ENCODE assay signal across 18 cellular contexts in the genomic region with DNA sequence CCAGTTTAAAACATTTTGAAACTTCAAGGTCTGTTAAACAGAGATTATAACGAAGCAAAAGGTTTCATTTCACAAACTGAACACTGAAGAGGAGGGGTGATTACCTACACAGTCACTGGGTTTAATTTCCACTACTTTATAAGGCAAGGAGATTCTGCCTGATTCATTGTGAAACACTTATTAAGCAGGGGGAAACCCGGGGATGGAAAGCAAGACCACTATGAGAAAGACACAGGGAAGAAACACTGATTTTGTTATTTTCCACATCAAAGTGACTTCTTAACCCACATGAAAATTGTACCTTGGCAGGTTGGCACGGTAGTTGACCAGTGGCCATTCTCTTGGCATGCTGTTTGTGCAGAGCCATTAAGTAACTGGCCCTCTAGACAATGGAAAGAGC. TPM values are rescaled to one million over a fixed set of nuclear protein-coding genes. Genes with fewer than 3 reads are reported as not detected.
A peak's percentile ranks its signal among the peaks of the same experiment; 100 is the strongest.
DNase-seq lines count a peak whose midpoint lies in the region; ATAC-seq, FAIRE-seq and TF ChIP-seq lines count a peak whose summit lies in the region.
"Had no signal": no experiment of that assay in that cellular context is flagged by ENCODE, and none has a peak within 500 bp of the region (broad histone marks: within the 10 kb centered on the region; RNA-seq: fewer than 3 reads in every experiment).

No MANE protein-coding gene starts in this region.

- POLR2A ChIA-PET in activated CD4-positive, alpha-beta memory T cell treated with anti-CD3 and anti-CD28 coated beads for 36 hours (lab: Charles Lee) = interaction anchor here (0.8 to 1.9 kb wide), 2 partner anchors 9 to 98 kb away, joined by 3 to 9 read pairs; a partner anchor contains a TSS
- POLR2A ChIA-PET in activated CD4-positive, alpha-beta memory T cell treated with anti-CD3 and anti-CD28 coated beads, Interleukin-2, amount 10 ng/mL, durations not matched to agents 7 days and 5 days (lab: Charles Lee) = interaction anchor here (2.3 kb wide), 1 partner anchor 8 kb away, joined by 12 read pairs; a partner anchor contains a TSS

- no peaks in the 10 kb centered on the region for H3K9me3 Mint-ChIP-seq in activated CD4-positive, alpha-beta memory T cell treated with anti-CD3 and anti-CD28 coated beads for 36 hours
- H3K9me3 Mint-ChIP-seq in activated CD4-positive, alpha-beta memory T cell treated with anti-CD3 and anti-CD28 coated beads, Interleukin-2, amount 10 ng/mL, durations not matched to agents 7 days and 5 days = no peaks in the 10 kb centered on the region
- H3K9me3 Mint-ChIP-seq: endodermal cell, HFFc6 had no signal

- no peaks in the 10 kb centered on the region for H3K36me3 Mint-ChIP-seq in activated CD4-positive, alpha-beta memory T cell treated with anti-CD3 and anti-CD28 coated beads for 36 hours
- no peaks in the 10 kb centered on the region for H3K36me3 Mint-ChIP-seq in activated CD4-positive, alpha-beta memory T cell treated with anti-CD3 and anti-CD28 coated beads, Interleukin-2, amount 10 ng/mL, durations not matched to agents 7 days and 5 days (ENCODE audit: low read depth)
- H3K36me3 Mint-ChIP-seq: brain had no signal

- no peak for TF ChIP-seq CTCF in OCI-LY3 (IDR thresholded peaks at IDR 0.05; ENCODE audit: low read depth, low read length)
- TF ChIP-seq CTCF in osteoblast (IDR thresholded peaks at IDR 0.05; ENCODE audit: extremely low read depth, low read depth, low read length) = no peak
- no peak for TF ChIP-seq CTCF in kidney (IDR thresholded peaks at IDR 0.05; ENCODE audit: borderline replicate concordance, extremely low read depth, insufficient read depth)

- H3K4me3 ChIP-seq in OCI-LY3 (ENCODE audit: low read length) (peak overlapping the region; percentile 59), osteoblast (ENCODE audit: insufficient read depth, low read length) (no peak overlapping the region), kidney (ENCODE audit: low read length in 2 of 2) (no peak overlapping the region)
- H3K4me3 ChIP-seq: lung, ovary, suprapubic skin had no signal

- H4K20me1 ChIP-seq in OCI-LY3 (ENCODE audit: insufficient read depth, low read length) (no peaks in the 10 kb centered on the region), osteoblast (ENCODE audit: insufficient read depth, low read length) (no peaks in the 10 kb centered on the region)

- H3K27ac ChIP-seq in OCI-LY3 (ENCODE audit: low read length) (peak overlapping the region; percentile 92), osteoblast (ENCODE audit: low read depth, low read length) (no peak overlapping the region), kidney (ENCODE audit: low read depth in 2 of 2, low read length in 2 of 2) (no peak overlapping the region)
- H3K27ac ChIP-seq: ovary, suprapubic skin had no signal

- CTCF ChIA-PET in activated CD4-positive, alpha-beta memory T cell treated with anti-CD3 and anti-CD28 coated beads for 36 hours (lab: Charles Lee) = interaction anchor here (1.4 to 3.3 kb wide), 4 partner anchors 8 to 118 kb away, joined by 3 to 17 read pairs (median 10); a partner anchor contains a TSS
- CTCF ChIA-PET in activated CD4-positive, alpha-beta memory T cell treated with anti-CD3 and anti-CD28 coated beads, Interleukin-2, amount 10 ng/mL, durations not matched to agents 7 days and 5 days (lab: Charles Lee) = interaction anchor here (1.1 to 2.2 kb wide), 2 partner anchors 8 to 10 kb away, joined by 3 to 7 read pairs; a partner anchor contains a TSS

- H3K27ac Mint-ChIP-seq in activated CD4-positive, alpha-beta memory T cell treated with anti-CD3 and anti-CD28 coated beads for 36 hours = peak overlapping the region; percentile 79
- H3K27ac Mint-ChIP-seq in activated CD4-positive, alpha-beta memory T cell treated with anti-CD3 and anti-CD28 coated beads, Interleukin-2, amount 10 ng/mL, durations not matched to agents 7 days and 5 days = no peak overlapping the region
- H3K27ac Mint-ChIP-seq: brain, endodermal cell, HFFc6 had no signal

- H2AFZ ChIP-seq in OCI-LY3 (ENCODE audit: low read depth, low read length) (no peak overlapping the region), osteoblast (ENCODE audit: low read length) (no peak overlapping the region)

- H3K4me2 ChIP-seq in OCI-LY3 (ENCODE audit: low read length) (peak overlapping the region; percentile 83), osteoblast (ENCODE audit: insufficient read depth, low read length) (no peak overlapping the region)

- H3K9me3 ChIP-seq in OCI-LY3 (ENCODE audit: insufficient read depth, low read length) (no peaks in the 10 kb centered on the region), osteoblast (ENCODE audit: low read depth, low read length) (no peaks in the 10 kb centered on the region), kidney (ENCODE audit: control insufficient read depth in 1 of 2, low read length in 2 of 2) (no peaks in the 10 kb centered on the region)
- H3K9me3 ChIP-seq: ovary, suprapubic skin had no signal

- H3K79me2 ChIP-seq in OCI-LY3 (ENCODE audit: low read length) = 0 out of 2 replicates have a peak, but pooled peaks cover 3% of the 10 kb centered on the region
- H3K79me2 ChIP-seq in osteoblast (ENCODE audit: insufficient read depth, low read length) = no peaks in the 10 kb centered on the region

- peak; percentile 48 for DNase-seq in activated CD4-positive, alpha-beta memory T cell treated with anti-CD3 and anti-CD28 coated beads for 36 hours
- DNase-seq in activated CD4-positive, alpha-beta memory T cell treated with anti-CD3 and anti-CD28 coated beads, Interleukin-2, amount 10 ng/mL, durations not matched to agents 7 days and 5 days = no peak
- peak; percentile 3 for DNase-seq in stimulated activated CD4-positive, alpha-beta T cell treated with anti-CD3 and anti-CD28 coated beads, Interleukin-4, amount 100 ng/mL, for 1 hour
- DNase-seq in osteoblast (ENCODE audit: insufficient read length, low spot score, missing footprints) (no peak), kidney (no peak), DMS114 treated with DMSO at 0.1 percent for 48 hours (lab: John Stamatoyannopoulos, UW; ENCODE audit: unreplicated experiment) (no peak)
- DNase-seq: ACHN, endodermal cell, HFFc6, NCI-H1417 treated with DMSO at 0.1 percent for 48 hours, NCI-H82, ovary had no signal

- peak; percentile 73 for ATAC-seq in GM21526 (IDR thresholded peaks at IDR 0.05; ENCODE audit: low FRiP score, unreplicated experiment)

- peaks cover 3% of the 10 kb centered on the region for H3K27me3 Mint-ChIP-seq in activated CD4-positive, alpha-beta memory T cell treated with anti-CD3 and anti-CD28 coated beads for 36 hours
- peaks cover 11% of the 10 kb centered on the region for H3K27me3 Mint-ChIP-seq in activated CD4-positive, alpha-beta memory T cell treated with anti-CD3 and anti-CD28 coated beads, Interleukin-2, amount 10 ng/mL, durations not matched to agents 7 days and 5 days

- no peak for FAIRE-seq in kidney (lab: Jason Lieb, UNC)

- intact Hi-C loops in activated CD4-positive, alpha-beta memory T cell treated with anti-CD3 and anti-CD28 coated beads for 36 hours (cut with micrococcal nuclease) = loop anchor here (1.0 kb wide), 2 partner anchors 9 to 10 kb away; no protein-coding TSS in a partner anchor
- intact Hi-C loops in kidney (cut with DNase I) = no loop called here

- H3K4me1 Mint-ChIP-seq in activated CD4-positive, alpha-beta memory T cell treated with anti-CD3 and anti-CD28 coated beads for 36 hours (ENCODE audit: low read depth) = peaks cover 54% of the 10 kb centered on the region
- peaks cover 34% of the 10 kb centered on the region for H3K4me1 Mint-ChIP-seq in activated CD4-positive, alpha-beta memory T cell treated with anti-CD3 and anti-CD28 coated beads, Interleukin-2, amount 10 ng/mL, durations not matched to agents 7 days and 5 days
- H3K4me1 Mint-ChIP-seq: brain, endodermal cell had no signal

- no peaks in the 10 kb centered on the region for H3K27me3 ChIP-seq in OCI-LY3 (ENCODE audit: low read depth, low read length)
- peaks cover 3% of the 10 kb centered on the region for H3K27me3 ChIP-seq in osteoblast (ENCODE audit: insufficient read depth, low read length)
- H3K27me3 ChIP-seq: ovary had no signal

- H3K4me3 Mint-ChIP-seq in activated CD4-positive, alpha-beta memory T cell treated with anti-CD3 and anti-CD28 coated beads for 36 hours = peak overlapping the region; percentile 52
- no peak overlapping the region for H3K4me3 Mint-ChIP-seq in activated CD4-positive, alpha-beta memory T cell treated with anti-CD3 and anti-CD28 coated beads, Interleukin-2, amount 10 ng/mL, durations not matched to agents 7 days and 5 days
- H3K4me3 Mint-ChIP-seq: brain, endodermal cell, HFFc6 had no signal

- H3K36me3 ChIP-seq in OCI-LY3 (replicated peaks; ENCODE audit: low read depth, low read length) (no peaks in the 10 kb centered on the region), osteoblast (ENCODE audit: insufficient read depth, low read length) (no peaks in the 10 kb centered on the region), kidney (ENCODE audit: control insufficient read depth in 1 of 2, insufficient read depth in 2 of 2, low read length in 2 of 2) (no peaks in the 10 kb centered on the region)
- H3K36me3 ChIP-seq: ovary, suprapubic skin had no signal

- H3K9ac ChIP-seq in OCI-LY3 (ENCODE audit: low read length) = peak overlapping the region; percentile 74
- H3K9ac ChIP-seq in kidney (ENCODE audit: low read length in 2 of 2) = no peak overlapping the region

- peaks cover 82% of the 10 kb centered on the region for H3K4me1 ChIP-seq in OCI-LY3 (ENCODE audit: low read length)
- no peaks in the 10 kb centered on the region for H3K4me1 ChIP-seq in osteoblast (ENCODE audit: insufficient read depth, low read length)
- no peaks in the 10 kb centered on the region for H3K4me1 ChIP-seq in kidney (ENCODE audit: control insufficient read depth in 1 of 2, insufficient read depth in 1 of 2, low read depth in 1 of 2, low read length in 2 of 2)
- H3K4me1 ChIP-seq: suprapubic skin had no signal

RNA-seq across cellular contexts. Expression of a gene that starts 8.1 kb away (rescaled TPM):
- 10 to 100 TPM; 50.8 to 51.1 TPM for total RNA-seq in activated CD4-positive, alpha-beta memory T cell treated with anti-CD3 and anti-CD28 coated beads for 36 hours
- 10 to 100 TPM in 1 of 2 experiments, 1 to 10 TPM in 1; 8.9 to 11.0 TPM for total RNA-seq in activated CD4-positive, alpha-beta memory T cell treated with anti-CD3 and anti-CD28 coated beads, Interleukin-2, amount 10 ng/mL, durations not matched to agents 7 days and 5 days
- total RNA-seq in osteoblast (not detected in 2 replicates), kidney (3.8 TPM)
- polyA plus RNA-seq in kidney (ENCODE audit: insufficient read depth, low read depth, low replicate concordance) = 5.1 TPM
- total RNA-seq: HFFc6, SK-MEL-5 had no signal

RNA-seq across cellular contexts. Expression of a gene that starts 35.5 kb away (rescaled TPM):
- total RNA-seq in activated CD4-positive, alpha-beta memory T cell treated with anti-CD3 and anti-CD28 coated beads for 36 hours = under 1 TPM; 0.70 to 0.97 TPM
- total RNA-seq in activated CD4-positive, alpha-beta memory T cell treated with anti-CD3 and anti-CD28 coated beads, Interleukin-2, amount 10 ng/mL, durations not matched to agents 7 days and 5 days = under 1 TPM; 0.45 to 0.83 TPM
- not detected in 2 replicates for total RNA-seq in osteoblast
- total RNA-seq in kidney = 19.4 TPM
- polyA plus RNA-seq in kidney (ENCODE audit: insufficient read depth, low read depth, low replicate concordance) = 12.5 TPM
- total RNA-seq: endodermal cell, HFFc6, SK-MEL-5 had no signal

Comparison
In these comparisons a context has a peak if more than half of its experiments do, and no peak if none do; other contexts are left out.
1. DNase-seq: peak in activated CD4-positive, alpha-beta memory T cell treated with anti-CD3 and anti-CD28 coated beads for 36 hours (single experiment) and stimulated activated CD4-positive, alpha-beta T cell treated with anti-CD3 and anti-CD28 coated beads, Interleukin-4, amount 100 ng/mL, for 1 hour (single experiment); none in activated CD4-positive, alpha-beta memory T cell treated with anti-CD3 and anti-CD28 coated beads, Interleukin-2, amount 10 ng/mL, durations not matched to agents 7 days and 5 days (single experiment), osteoblast (single experiment), kidney (single experiment) and DMS114 treated with DMSO at 0.1 percent for 48 hours (single experiment).
2. RNA of a gene that starts 8.1 kb away (total RNA-seq): 50.8 to 51.1 TPM in activated CD4-positive, alpha-beta memory T cell treated with anti-CD3 and anti-CD28 coated beads for 36 hours; 8.9 to 11.0 TPM in activated CD4-positive, alpha-beta memory T cell treated with anti-CD3 and anti-CD28 coated beads, Interleukin-2, amount 10 ng/mL, durations not matched to agents 7 days and 5 days, 3.8 TPM in kidney (single experiment) and not detected in osteoblast; every median in the first group is over 4 times any median in the second.
3. RNA of a gene that starts 35.5 kb away (total RNA-seq): 19.4 TPM in kidney (single experiment); 0.70 to 0.97 TPM in activated CD4-positive, alpha-beta memory T cell treated with anti-CD3 and anti-CD28 coated beads for 36 hours, 0.45 to 0.83 TPM in activated CD4-positive, alpha-beta memory T cell treated with anti-CD3 and anti-CD28 coated beads, Interleukin-2, amount 10 ng/mL, durations not matched to agents 7 days and 5 days and not detected in osteoblast; every median in the first group is over 10 times any median in the second.